ENCODE assay signal across 14 cellular contexts in genomic region chr2:215022418-215022817, GRCh38.
DNase-seq lines count a peak whose midpoint lies in the region; ATAC-seq and TF ChIP-seq lines count a peak whose summit lies in the region.
"Had no signal": no experiment of that assay in that cellular context is flagged by ENCODE, and none has a peak within 500 bp of the region (broad histone marks: within the 10 kb centered on the region; RNA-seq: fewer than 3 reads in every experiment).

No MANE protein-coding gene starts in this region.

- intact Hi-C loops in Right ventricle myocardium superior (cut with DNase I) = no loop called here
- intact Hi-C loops in Right ventricle myocardium inferior (cut with DNase I) = no loop called here

- DNase-seq in Right ventricle myocardium superior (no peak), Right ventricle myocardium inferior (ENCODE audit: missing footprints) (no peak), RPMI7951 (ENCODE audit: low read depth) (peak; percentile 33), fibroblast of pulmonary artery (ENCODE audit: low read depth) (peak; percentile 19), smooth muscle cell of the brain vasculature (ENCODE audit: low read depth, low spot score) (peak; percentile 51)
- DNase-seq: ACHN; activated CD4-positive, CD25-positive, alpha-beta regulatory T cell treated with anti-CD3 and anti-CD28 coated beads, Interleukin-2, amount 50 U/mL, for 72 hours; H7; left lung; MV-4-11; NCI-H345 had no signal

- no peak for TF ChIP-seq CTCF in fibroblast of pulmonary artery (IDR thresholded peaks at IDR 0.05; ENCODE audit: low read length, missing control alignments)

- H3K4me3 ChIP-seq in fibroblast of pulmonary artery (replicated peaks; ENCODE audit: low read depth, low read length) = no peak overlapping the region
- H3K4me3 ChIP-seq: left lung had no signal

- ATAC-seq in Right ventricle myocardium superior (ENCODE audit: poor library complexity) (peak; percentile 51), Right ventricle myocardium inferior (no peak), HG03432 (IDR thresholded peaks at IDR 0.05; ENCODE audit: unreplicated experiment) (no peak), HG02759 (IDR thresholded peaks at IDR 0.05; ENCODE audit: unreplicated experiment) (no peak), HG02938 (IDR thresholded peaks at IDR 0.05; ENCODE audit: unreplicated experiment) (no peak)
- ATAC-seq: left lung had no signal

Comparison
In these comparisons a context has a peak if more than half of its experiments do, and no peak if none do; other contexts are left out.
1. DNase-seq: peak in RPMI7951 (single experiment), fibroblast of pulmonary artery (single experiment) and smooth muscle cell of the brain vasculature (single experiment); none in Right ventricle myocardium superior (single experiment) and Right ventricle myocardium inferior (single experiment).